Comparison of ENCODE assay signal across 28 cellular contexts in genomic region chr9:121038452-121039203, GRCh38.
"Had no signal": no experiment of that assay in that cellular context is flagged by ENCODE, and none has a peak within 500 bp of the region (broad histone marks: within the 10 kb centered on the region; RNA-seq: fewer than 3 reads in every experiment).

No MANE protein-coding gene starts in this region.

- H3K9me3 Mint-ChIP-seq: activated naive CD8-positive, alpha-beta T cell treated with anti-CD3 and anti-CD28 coated beads, Interleukin-2, amount 10 ng/mL, durations not matched to agents 7 days and 5 days; activated T-helper 1 cell treated with anti-CD3 and anti-CD28 coated beads, Interleukin-12 subunit alpha, Interleukin-12 subunit beta, Interleukin-2, Interleukin-4 antibody, amounts not matched to agents 30 ng/mL and 10 ng/mL and 1 ng/mL, durations not matched to agents 14 hours and 24 hours and 36 hours; mesothelial cell of epicardium; neural progenitor cell had no signal

- FAIRE-seq: astrocyte, endothelial cell of umbilical vein, keratinocyte, TTC549 had no signal

- H3K27ac Mint-ChIP-seq: activated naive CD4-positive, alpha-beta T cell treated with anti-CD3 and anti-CD28 coated beads for 36 hours; activated naive CD8-positive, alpha-beta T cell treated with anti-CD3 and anti-CD28 coated beads, Interleukin-2, amount 10 ng/mL, durations not matched to agents 7 days and 5 days; activated T-helper 1 cell treated with anti-CD3 and anti-CD28 coated beads, Interleukin-12 subunit alpha, Interleukin-12 subunit beta, Interleukin-2, Interleukin-4 antibody, amounts not matched to agents 30 ng/mL and 10 ng/mL and 1 ng/mL, durations not matched to agents 14 hours and 24 hours and 36 hours; mesothelial cell of epicardium; naive thymus-derived CD8-positive, alpha-beta T cell; neural progenitor cell had no signal

- ATAC-seq: activated CD4-positive, CD25-positive, alpha-beta regulatory T cell treated with anti-CD3 and anti-CD28 coated beads, Interleukin-2, amount 50 U/mL, for 24 hours; left cardiac atrium; naive thymus-derived CD8-positive, alpha-beta T cell; stimulated activated naive CD8-positive, alpha-beta T cell treated with anti-CD3 and anti-CD28 coated beads, Interleukin-15, Interleukin-2, amounts not matched to agents 100 U/mL and 50 U/mL, for 24 hours had no signal

- DNase-seq: activated CD4-positive, alpha-beta T cell treated with anti-CD3 and anti-CD28 coated beads for 48 hours; activated CD4-positive, alpha-beta T cell treated with anti-CD3 and anti-CD28 coated beads, Interleukin-2, amount 50 U/mL, for 48 hours; activated CD8-positive, alpha-beta memory T cell treated with anti-CD3 and anti-CD28 coated beads for 24 hours; activated effector memory CD4-positive, alpha-beta T cell treated with anti-CD3 and anti-CD28 coated beads, Interleukin-2, amount 50 U/mL, for 16 hours; activated naive CD4-positive, alpha-beta T cell treated with anti-CD3 and anti-CD28 coated beads for 36 hours; activated naive CD8-positive, alpha-beta T cell treated with anti-CD3 and anti-CD28 coated beads, Interleukin-2, amount 10 ng/mL, durations not matched to agents 7 days and 5 days; amniotic stem cell; brain microvascular endothelial cell; dorsolateral prefrontal cortex; left cardiac atrium; naive thymus-derived CD8-positive, alpha-beta T cell; stimulated activated CD4-positive, alpha-beta T cell treated with anti-CD3 and anti-CD28 coated beads, Interleukin-4, amount 100 ng/mL, for 1 hour; stimulated activated naive CD8-positive, alpha-beta T cell treated with anti-CD3 and anti-CD28 coated beads, Interleukin-15, Interleukin-2, amounts not matched to agents 100 U/mL and 50 U/mL, for 24 hours; T-helper 1 cell; trophoblast cell; uterus; WERI-Rb-1 had no signal

- H3K27me3 Mint-ChIP-seq: naive thymus-derived CD8-positive, alpha-beta T cell had no signal

- H3K4me3 Mint-ChIP-seq: activated naive CD4-positive, alpha-beta T cell treated with anti-CD3 and anti-CD28 coated beads for 36 hours; activated naive CD8-positive, alpha-beta T cell treated with anti-CD3 and anti-CD28 coated beads, Interleukin-2, amount 10 ng/mL, durations not matched to agents 7 days and 5 days; activated T-helper 1 cell treated with anti-CD3 and anti-CD28 coated beads, Interleukin-12 subunit alpha, Interleukin-12 subunit beta, Interleukin-2, Interleukin-4 antibody, amounts not matched to agents 30 ng/mL and 10 ng/mL and 1 ng/mL, durations not matched to agents 14 hours and 24 hours and 36 hours; mesothelial cell of epicardium; naive thymus-derived CD8-positive, alpha-beta T cell; neural progenitor cell had no signal

- H3K36me3 Mint-ChIP-seq: activated naive CD8-positive, alpha-beta T cell treated with anti-CD3 and anti-CD28 coated beads, Interleukin-2, amount 10 ng/mL, durations not matched to agents 7 days and 5 days; mesothelial cell of epicardium had no signal

- H3K27ac ChIP-seq: brain microvascular endothelial cell, coronary artery, dorsolateral prefrontal cortex, neural progenitor cell, right atrium auricular region, thoracic aorta, uterus, WERI-Rb-1 had no signal

- H3K4me1 Mint-ChIP-seq: mesothelial cell of epicardium; naive thymus-derived CD8-positive, alpha-beta T cell; neural progenitor cell had no signal
